1 cellular context compared by ENCODE assay signal in the genomic region with DNA sequence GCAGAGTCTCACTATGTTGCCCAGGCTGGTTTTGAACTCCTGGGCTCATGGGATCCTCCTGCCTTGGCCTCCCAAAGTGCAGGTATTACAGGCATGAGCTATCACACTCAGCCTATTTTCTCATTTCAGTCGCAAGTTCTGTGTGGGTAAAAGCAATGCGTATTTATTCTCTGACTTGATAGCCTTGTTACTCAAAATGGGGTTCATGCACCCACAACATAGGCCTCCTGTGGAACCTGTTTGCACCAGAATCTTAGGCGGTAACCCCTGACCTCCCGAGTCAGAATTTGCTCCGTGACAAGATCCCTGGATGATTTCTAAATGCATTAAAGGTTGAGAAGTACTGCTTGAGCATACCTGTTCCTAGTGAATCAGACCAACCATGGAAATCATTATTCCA.
TF ChIP-seq lines count a peak whose summit lies in the region.

No MANE protein-coding gene starts in this region.

TF ChIP-seq in endothelial cell of umbilical vein, 7 proteins besides CTCF, POLR2A, EP300 and RAD21:
- TF ChIP-seq EZH2 (IDR thresholded peaks at IDR 0.05; ENCODE audit: borderline replicate concordance, low read depth, low read length, severe bottlenecking) (no peak), MYC (IDR thresholded peaks at IDR 0.05; ENCODE audit: low read depth, low read length) (no peak), FOS (IDR thresholded peaks at IDR 0.05; ENCODE audit: borderline replicate concordance, insufficient read depth, low read length) (no peak), GATA2 (IDR thresholded peaks at IDR 0.05; ENCODE audit: insufficient read depth, insufficient read length, low read depth, low read length) (no peak), JUN (IDR thresholded peaks at IDR 0.05; ENCODE audit: borderline replicate concordance, insufficient read depth, insufficient read length, low read depth) (no peak), POLR2AphosphoS5 (IDR thresholded peaks at IDR 0.05; ENCODE audit: insufficient read depth, low read depth, low read length) (no peak), MAX (IDR thresholded peaks at IDR 0.05; ENCODE audit: insufficient read depth, insufficient read length) (no peak)
